Comparison of ENCODE assay signal across 21 cellular contexts in the genomic region with DNA sequence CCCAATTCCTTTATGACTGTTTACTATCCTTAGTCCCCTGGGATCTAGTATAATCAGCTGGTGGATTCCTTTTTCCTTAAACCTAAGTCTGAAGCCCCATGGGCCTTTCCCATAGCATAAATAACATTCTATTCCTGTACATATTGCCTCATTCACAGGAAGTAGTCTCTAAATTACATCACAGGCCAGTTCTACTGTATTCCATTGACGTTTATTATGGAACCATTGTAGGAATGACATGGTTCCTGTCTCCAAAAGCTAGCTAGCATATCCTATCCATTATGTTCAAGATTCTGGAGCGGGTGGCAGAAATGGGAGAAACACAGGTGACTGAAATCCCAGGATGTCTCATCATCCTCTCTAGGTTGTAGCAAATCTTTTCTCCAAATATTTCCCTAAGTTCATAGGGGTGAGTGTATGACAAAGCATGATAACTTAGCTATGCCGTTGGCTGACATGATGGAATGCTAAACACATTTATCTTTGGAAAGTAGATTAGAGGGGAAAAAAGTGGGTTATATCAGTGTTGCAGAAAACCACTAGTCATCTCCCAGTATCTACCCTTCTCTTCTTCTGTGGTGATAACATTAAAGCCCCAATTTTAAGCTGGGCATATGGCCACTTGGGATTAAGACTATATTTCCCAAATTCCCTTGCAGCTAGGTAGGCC.
DNase-seq lines count a peak whose midpoint lies in the region; ATAC-seq and TF ChIP-seq lines count a peak whose summit lies in the region.
"Had no signal": no experiment of that assay in that cellular context is flagged by ENCODE, and none has a peak within 500 bp of the region (broad histone marks: within the 10 kb centered on the region; RNA-seq: fewer than 3 reads in every experiment).

No MANE protein-coding gene starts in this region.

- H3K27ac ChIP-seq in heart right ventricle (peak overlapping the region in 6 of 10 donors; percentile 20 to 90 (median 56)), upper lobe of left lung (peak overlapping the region in 3 of 4 donors; percentile 5 to 56 (median 43)), A673 (ENCODE audit: low read depth, low read length, poor library complexity, severe bottlenecking) (no peak overlapping the region)
- H3K27ac ChIP-seq: breast epithelium, prostate gland had no signal

- BruUV-seq in A673 (replicated peaks; lab: Mats Ljungman, UMichigan) = no TSS peak

- ATAC-seq in heart right ventricle = peak in 2 of 8 donors; percentile 4 to 17
- no peak for ATAC-seq in upper lobe of left lung (ENCODE audit: low FRiP score in 2 of 2)
- no peak for ATAC-seq in GM18907 (IDR thresholded peaks at IDR 0.05; ENCODE audit: unreplicated experiment)
- ATAC-seq: naive thymus-derived CD8-positive, alpha-beta T cell; stimulated activated naive B cell treated with anti-CD40 and anti-IgM and Interleukin-4, amounts not matched to agents 10 μg/mL and 1 μg/mL and 100 μg/mL, for 72 hours had no signal

- H3K36me3 ChIP-seq in heart right ventricle (no peaks in the 10 kb centered on the region), upper lobe of left lung (no peaks in the 10 kb centered on the region), A673 (ENCODE audit: insufficient read depth, low read length, poor library complexity, severe bottlenecking) (no peaks in the 10 kb centered on the region)
- H3K36me3 ChIP-seq: breast epithelium, HAP-1, prostate gland had no signal

- H3K9me3 ChIP-seq in heart right ventricle (no peaks in the 10 kb centered on the region), upper lobe of left lung (no peaks in the 10 kb centered on the region), A673 (ENCODE audit: low read depth, low read length, poor library complexity, severe bottlenecking) (no peaks in the 10 kb centered on the region)
- H3K9me3 ChIP-seq: breast epithelium, HAP-1, prostate gland had no signal

- H3K27me3 ChIP-seq in heart right ventricle (peaks cover 0 to 8% (median 0%) of the 10 kb centered on the region in 7 donors), upper lobe of left lung (no peaks in the 10 kb centered on the region), A673 (replicated peaks; ENCODE audit: insufficient read depth, low read depth, low read length, poor library complexity) (no peaks in the 10 kb centered on the region)
- H3K27me3 ChIP-seq: breast epithelium had no signal

- POLR2A ChIA-PET in A673 (lab: Charles Lee; ENCODE audit: low non-redundant PET) = no interaction called here

- H3K4me1 ChIP-seq in heart right ventricle = peaks cover 16 to 82% (median 55%) of the 10 kb centered on the region in 9 donors
- H3K4me1 ChIP-seq in upper lobe of left lung = peaks cover 15 to 37% (median 28%) of the 10 kb centered on the region in 4 donors
- H3K4me1 ChIP-seq in A673 (ENCODE audit: insufficient read depth, low read length, poor library complexity, severe bottlenecking) = peaks cover 63% of the 10 kb centered on the region
- H3K4me1 ChIP-seq: breast epithelium, HAP-1, prostate gland had no signal

- WGBS in heart right ventricle, 2 donors = 54 to 58% methylated on average over 3 of the region's 3 CpGs
- WGBS in upper lobe of left lung, 2 donors = 63 to 71% methylated on average over 3 of the region's 3 CpGs

- DNase-seq in heart right ventricle (no peak), cardiac septum (ENCODE audit: low spot score) (no peak), choroid plexus epithelial cell (ENCODE audit: low read depth) (peak; percentile 78), lung microvascular endothelial cell (ENCODE audit: low read depth in 2 of 2) (peak; percentile 24 to 69), upper lobe of left lung (no peak), A673 (ENCODE audit: low spot score) (no peak), COR-L47 (lab: John Stamatoyannopoulos, UW) (no peak)
- DNase-seq: 8988T; activated CD4-positive, alpha-beta T cell treated with anti-CD3 and anti-CD28 coated beads, Interleukin-2, amount 50 U/mL, for 48 hours; activated naive CD4-positive, alpha-beta T cell treated with anti-CD3 and anti-CD28 coated beads, Interleukin-2, amount 50 U/mL, for 16 hours; activated T-cell treated with anti-CD3 and anti-CD28 coated beads, Interleukin-2, amount 50 U/mL, for 1 hour; CD4-positive, alpha-beta memory T cell; DMS79 treated with DMSO at 0.1 percent for 48 hours; effector memory CD4-positive, alpha-beta T cell; naive thymus-derived CD8-positive, alpha-beta T cell; NK-92 treated with Interleukin-12 subunit alpha and Interleukin-12 subunit beta, amount 100 ng/mL, for 24 hours; stimulated activated naive B cell treated with anti-CD40 and anti-IgM and Interleukin-4, amounts not matched to agents 10 μg/mL and 1 μg/mL and 100 μg/mL, for 72 hours had no signal

- H3K4me3 ChIP-seq in heart right ventricle = no peak overlapping the region
- H3K4me3 ChIP-seq in choroid plexus epithelial cell (ENCODE audit: low read depth, low read length) = no peak overlapping the region
- H3K4me3 ChIP-seq in upper lobe of left lung = no peak overlapping the region
- no peak overlapping the region for H3K4me3 ChIP-seq in A673 (ENCODE audit: low read depth, low read length, poor library complexity, severe bottlenecking)
- H3K4me3 ChIP-seq: breast epithelium, HAP-1, prostate gland had no signal

- CTCF ChIA-PET in A673 (lab: Charles Lee) = interaction anchor here (0.6 to 1.3 kb wide), 2 partner anchors 168 to 394 kb away, joined by 3 to 4 read pairs; no protein-coding TSS in a partner anchor

- TF ChIP-seq POLR2A in upper lobe of left lung (IDR thresholded peaks at IDR 0.05) = no peak

- intact Hi-C loops in heart right ventricle (cut with DNase I) (loop anchor here (2.0 to 10.0 kb wide), 13 partner anchors 111 to 541 kb away; a partner anchor contains a TSS), cardiac septum (cut with DNase I) (loop anchor here (5.0 to 10.0 kb wide), 3 partner anchors 118 to 531 kb away; a partner anchor contains a TSS), A673 (cut with micrococcal nuclease; ENCODE audit: unreplicated experiment) (loop anchor here (5.0 to 10.0 kb wide), 2 partner anchors 143 to 551 kb away; no protein-coding TSS in a partner anchor)

- TF ChIP-seq EP300 in upper lobe of left lung (IDR thresholded peaks at IDR 0.05) = peak in 2 of 4 donors; percentile 27 to 56

- TF ChIP-seq CTCF in heart right ventricle (IDR thresholded peaks at IDR 0.05) (no peak), choroid plexus epithelial cell (conservative IDR thresholded peaks at IDR 0.05; ENCODE audit: low read depth, low read length) (no peak), upper lobe of left lung (IDR thresholded peaks at IDR 0.05) (no peak), A673 (conservative IDR thresholded peaks at IDR 0.05; ENCODE audit: low read depth, low read length) (no peak)

Comparison
In these comparisons a context has a peak if more than half of its experiments do, and no peak if none do; other contexts are left out.
1. DNase-seq: peak in choroid plexus epithelial cell (single experiment) and lung microvascular endothelial cell (2 of 2); none in heart right ventricle (0 of 2), cardiac septum (single experiment), upper lobe of left lung (0 of 2), A673 (single experiment) and COR-L47 (single experiment).